ENCODE assay signal across 10 cellular contexts in the genomic region with DNA sequence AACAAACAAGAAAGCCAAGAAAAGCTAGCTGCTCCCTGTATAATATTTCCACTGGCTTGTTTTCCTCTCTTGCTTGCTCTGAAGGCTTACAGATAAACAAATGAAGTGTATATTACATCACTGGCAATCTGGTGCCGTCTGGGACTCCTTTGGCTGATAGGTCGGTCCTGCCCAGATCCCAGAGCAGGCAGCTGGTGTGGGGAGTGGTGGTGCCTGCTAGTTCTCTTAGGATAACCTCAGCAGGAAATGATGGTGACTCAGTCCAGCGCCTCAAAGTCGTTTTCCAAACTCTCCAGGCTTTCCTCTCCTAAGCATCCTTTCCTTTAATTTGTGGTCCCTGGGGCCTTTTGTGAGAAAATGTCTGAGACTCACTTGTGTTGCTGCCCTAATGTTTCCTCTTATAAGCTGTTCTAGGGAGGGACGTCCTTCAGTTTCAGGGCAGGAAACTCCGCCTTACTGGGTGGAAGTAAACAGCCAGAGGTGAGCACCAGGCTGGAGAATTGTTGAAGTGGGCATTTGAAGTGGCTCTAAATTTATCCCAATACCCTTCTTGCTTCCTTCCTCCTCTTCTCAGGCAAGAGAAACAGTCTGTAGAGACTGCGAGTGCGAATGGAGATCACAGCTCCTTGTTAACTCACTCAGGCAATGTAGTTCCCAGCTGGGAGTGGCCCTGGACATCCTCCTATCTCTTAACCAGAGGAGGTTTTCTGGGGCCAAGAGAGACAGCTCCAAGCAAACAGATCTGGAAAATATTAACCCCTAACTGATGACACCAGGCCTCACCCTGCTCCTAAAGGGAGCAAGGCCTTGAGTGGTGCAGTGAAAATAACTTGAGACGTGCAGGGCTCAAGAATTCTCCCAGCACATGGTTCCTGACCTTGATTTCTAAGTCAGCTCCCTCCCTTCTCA. TPM values are rescaled to one million over a fixed set of nuclear protein-coding genes. Genes with fewer than 3 reads are reported as not detected.
DNase-seq lines count a peak whose midpoint lies in the region; ATAC-seq and TF ChIP-seq lines count a peak whose summit lies in the region.
"Had no signal": no experiment of that assay in that cellular context is flagged by ENCODE, and none has a peak within 500 bp of the region (broad histone marks: within the 10 kb centered on the region; RNA-seq: fewer than 3 reads in every experiment).

No MANE protein-coding gene starts in this region.

- H2AFZ ChIP-seq in MM.1S (ENCODE audit: low read length) = peak overlapping the region; percentile 51

- no peak overlapping the region for H3K4me3 ChIP-seq in MM.1S (ENCODE audit: low read length)

- DNase-seq in COLO668 (lab: John Stamatoyannopoulos, UW; ENCODE audit: unreplicated experiment) (peak; percentile 34), MM.1S (peak; percentile 24), WTC11 (ENCODE audit: low spot score) (no peak), medulla oblongata (ENCODE audit: extremely low spot score) (peak; percentile 7), nephron progenitor cell (no peak), erythroblast (lab: John Stamatoyannopoulos, UW) (no peak)
- no peak for DNase-seq in stimulated activated CD4-positive, alpha-beta T cell treated with anti-CD3 and anti-CD28 coated beads, Interleukin-12 subunit alpha, Interleukin-12 subunit beta, amount 100 ng/mL, for 4 hours

- H3K27ac Mint-ChIP-seq in WTC11 (no peak overlapping the region; the same call in 1 of the 2 replicates), nephron progenitor cell (no peak overlapping the region)
- H3K27ac Mint-ChIP-seq: stimulated activated naive CD8-positive, alpha-beta T cell treated with anti-CD3 and anti-CD28 coated beads, Interleukin-15, Interleukin-2, amounts not matched to agents 100 ng/mL and 50 ng/mL, for 24 hours had no signal

- no peaks in the 10 kb centered on the region for H3K9me3 Mint-ChIP-seq in WTC11
- H3K9me3 Mint-ChIP-seq in nephron progenitor cell = no peaks in the 10 kb centered on the region
- H3K9me3 Mint-ChIP-seq: dendritic cell treated with granulocyte-macrophage colony-stimulating factor and Interleukin-4, amounts not matched to agents 40 ng/mL and 50 ng/mL, for 4 days; stimulated activated naive CD8-positive, alpha-beta T cell treated with anti-CD3 and anti-CD28 coated beads, Interleukin-15, Interleukin-2, amounts not matched to agents 100 ng/mL and 50 ng/mL, for 24 hours had no signal

- H3K79me2 ChIP-seq in MM.1S (ENCODE audit: low read length) = no peaks in the 10 kb centered on the region

- peaks cover 17% of the 10 kb centered on the region for H3K4me1 Mint-ChIP-seq in WTC11
- no peaks in the 10 kb centered on the region for H3K4me1 Mint-ChIP-seq in nephron progenitor cell

- H3K27me3 Mint-ChIP-seq in WTC11 (ENCODE audit: low read depth) (peaks cover 30% of the 10 kb centered on the region), nephron progenitor cell (ENCODE audit: low read depth, poor library complexity) (peaks cover 95% of the 10 kb centered on the region)

- CTCF ChIA-PET in WTC11 (lab: Charles Lee) = interaction anchor here (0.5 to 2.9 kb wide), 8 partner anchors 20 to 259 kb away, joined by 3 to 24 read pairs (median 6); a partner anchor contains a TSS

- H3K4me2 ChIP-seq in MM.1S (ENCODE audit: low read depth, low read length) = peak overlapping the region; percentile 25; the same call in 1 of the 2 replicates

- no peak for TF ChIP-seq CTCF in MM.1S (IDR thresholded peaks at IDR 0.05; ENCODE audit: low read length)
- TF ChIP-seq CTCF in WTC11 (IDR thresholded peaks at IDR 0.05) = no peak
- no peak for TF ChIP-seq CTCF in nephron progenitor cell (IDR thresholded peaks at IDR 0.05)

- no peaks in the 10 kb centered on the region for H3K27me3 ChIP-seq in MM.1S (replicated peaks; ENCODE audit: insufficient read depth, low read length)

- H4K20me1 ChIP-seq in MM.1S (ENCODE audit: insufficient read depth, low read length) = no peaks in the 10 kb centered on the region

- no peak for TF ChIP-seq POLR2A in erythroblast (IDR thresholded peaks at IDR 0.05; ENCODE audit: low read length)

- H3K4me3 Mint-ChIP-seq in WTC11 (no peak overlapping the region), nephron progenitor cell (no peak overlapping the region)
- H3K4me3 Mint-ChIP-seq: dendritic cell treated with granulocyte-macrophage colony-stimulating factor and Interleukin-4, amounts not matched to agents 40 ng/mL and 50 ng/mL, for 4 days; stimulated activated naive CD8-positive, alpha-beta T cell treated with anti-CD3 and anti-CD28 coated beads, Interleukin-15, Interleukin-2, amounts not matched to agents 100 ng/mL and 50 ng/mL, for 24 hours had no signal

- POLR2A ChIA-PET in WTC11 (lab: Charles Lee) = no interaction called here

- no peaks in the 10 kb centered on the region for H3K36me3 Mint-ChIP-seq in WTC11
- H3K36me3 Mint-ChIP-seq in nephron progenitor cell (ENCODE audit: low read depth) = no peaks in the 10 kb centered on the region

- no peak overlapping the region for H3K27ac ChIP-seq in MM.1S (ENCODE audit: low read length)

- no peak overlapping the region for H3K9ac ChIP-seq in MM.1S (ENCODE audit: low read length)

- H3K9me2 ChIP-seq in MM.1S (replicated peaks; ENCODE audit: insufficient read depth, low read length) = no peaks in the 10 kb centered on the region

- H3K4me1 ChIP-seq in MM.1S (ENCODE audit: low read length) = peaks cover 8% of the 10 kb centered on the region

- no peaks in the 10 kb centered on the region for H3K9me3 ChIP-seq in MM.1S (replicated peaks; ENCODE audit: insufficient read depth, low read length)

- no peaks in the 10 kb centered on the region for H3K36me3 ChIP-seq in MM.1S (replicated peaks; ENCODE audit: insufficient read depth, low read length)

- no peaks in the 10 kb centered on the region for H3F3A ChIP-seq in MM.1S (ENCODE audit: insufficient read depth, low read length)

- ATAC-seq in WTC11 (peak; percentile 84), GM21381 (IDR thresholded peaks at IDR 0.05; ENCODE audit: unreplicated experiment) (no peak)

TF ChIP-seq in WTC11, 78 proteins besides CTCF, POLR2A, EP300 and RAD21:
- TF ChIP-seq, protein P1, sequence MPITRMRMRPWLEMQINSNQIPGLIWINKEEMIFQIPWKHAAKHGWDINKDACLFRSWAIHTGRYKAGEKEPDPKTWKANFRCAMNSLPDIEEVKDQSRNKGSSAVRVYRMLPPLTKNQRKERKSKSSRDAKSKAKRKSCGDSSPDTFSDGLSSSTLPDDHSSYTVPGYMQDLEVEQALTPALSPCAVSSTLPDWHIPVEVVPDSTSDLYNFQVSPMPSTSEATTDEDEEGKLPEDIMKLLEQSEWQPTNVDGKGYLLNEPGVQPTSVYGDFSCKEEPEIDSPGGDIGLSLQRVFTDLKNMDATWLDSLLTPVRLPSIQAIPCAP (CRISPR knock-in tag; IDR thresholded peaks at IDR 0.05) = no peak
- TF ChIP-seq ZNF219 (CRISPR knock-in tag; IDR thresholded peaks at IDR 0.05; ENCODE audit: borderline replicate concordance) (no peak), NFATC4 (CRISPR knock-in tag; IDR thresholded peaks at IDR 0.05) (no peak), OVOL2 (CRISPR knock-in tag; IDR thresholded peaks at IDR 0.05; ENCODE audit: borderline replicate concordance) (no peak), ZNF121 (CRISPR knock-in tag; IDR thresholded peaks at IDR 0.05) (no peak), FOXJ3 (CRISPR knock-in tag; IDR thresholded peaks at IDR 0.05; ENCODE audit: borderline replicate concordance) (no peak), GRHL2 (CRISPR knock-in tag; IDR thresholded peaks at IDR 0.05; ENCODE audit: insufficient replicate concordance, severe bottlenecking) (no peak), ZNF416 (CRISPR knock-in tag; IDR thresholded peaks at IDR 0.05) (no peak)
- TF ChIP-seq, protein P2, sequence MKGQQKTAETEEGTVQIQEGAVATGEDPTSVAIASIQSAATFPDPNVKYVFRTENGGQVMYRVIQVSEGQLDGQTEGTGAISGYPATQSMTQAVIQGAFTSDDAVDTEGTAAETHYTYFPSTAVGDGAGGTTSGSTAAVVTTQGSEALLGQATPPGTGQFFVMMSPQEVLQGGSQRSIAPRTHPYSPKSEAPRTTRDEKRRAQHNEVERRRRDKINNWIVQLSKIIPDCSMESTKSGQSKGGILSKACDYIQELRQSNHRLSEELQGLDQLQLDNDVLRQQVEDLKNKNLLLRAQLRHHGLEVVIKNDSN (CRISPR knock-in tag; IDR thresholded peaks at IDR 0.05) = no peak
- TF ChIP-seq, protein P3, sequence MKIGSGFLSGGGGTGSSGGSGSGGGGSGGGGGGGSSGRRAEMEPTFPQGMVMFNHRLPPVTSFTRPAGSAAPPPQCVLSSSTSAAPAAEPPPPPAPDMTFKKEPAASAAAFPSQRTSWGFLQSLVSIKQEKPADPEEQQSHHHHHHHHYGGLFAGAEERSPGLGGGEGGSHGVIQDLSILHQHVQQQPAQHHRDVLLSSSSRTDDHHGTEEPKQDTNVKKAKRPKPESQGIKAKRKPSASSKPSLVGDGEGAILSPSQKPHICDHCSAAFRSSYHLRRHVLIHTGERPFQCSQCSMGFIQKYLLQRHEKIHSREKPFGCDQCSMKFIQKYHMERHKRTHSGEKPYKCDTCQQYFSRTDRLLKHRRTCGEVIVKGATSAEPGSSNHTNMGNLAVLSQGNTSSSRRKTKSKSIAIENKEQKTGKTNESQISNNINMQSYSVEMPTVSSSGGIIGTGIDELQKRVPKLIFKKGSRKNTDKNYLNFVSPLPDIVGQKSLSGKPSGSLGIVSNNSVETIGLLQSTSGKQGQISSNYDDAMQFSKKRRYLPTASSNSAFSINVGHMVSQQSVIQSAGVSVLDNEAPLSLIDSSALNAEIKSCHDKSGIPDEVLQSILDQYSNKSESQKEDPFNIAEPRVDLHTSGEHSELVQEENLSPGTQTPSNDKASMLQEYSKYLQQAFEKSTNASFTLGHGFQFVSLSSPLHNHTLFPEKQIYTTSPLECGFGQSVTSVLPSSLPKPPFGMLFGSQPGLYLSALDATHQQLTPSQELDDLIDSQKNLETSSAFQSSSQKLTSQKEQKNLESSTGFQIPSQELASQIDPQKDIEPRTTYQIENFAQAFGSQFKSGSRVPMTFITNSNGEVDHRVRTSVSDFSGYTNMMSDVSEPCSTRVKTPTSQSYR (CRISPR knock-in tag; IDR thresholded peaks at IDR 0.05) = no peak
- TF ChIP-seq, protein P4, sequence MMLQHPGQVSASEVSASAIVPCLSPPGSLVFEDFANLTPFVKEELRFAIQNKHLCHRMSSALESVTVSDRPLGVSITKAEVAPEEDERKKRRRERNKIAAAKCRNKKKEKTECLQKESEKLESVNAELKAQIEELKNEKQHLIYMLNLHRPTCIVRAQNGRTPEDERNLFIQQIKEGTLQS (CRISPR knock-in tag; conservative IDR thresholded peaks at IDR 0.05) = no peak
TF ChIP-seq in WTC11: peak in this region for 0.

RNA-seq across cellular contexts. Expression of a gene that starts 34.9 kb away (rescaled TPM):
- not detected in 3 replicates for total RNA-seq in WTC11 (2021)

RNA-seq across cellular contexts. Expression of a gene that starts 54.3 kb away (rescaled TPM):
- total RNA-seq in WTC11 (2021) = not detected in 3 replicates

RNA-seq across cellular contexts. Expression of a gene that starts 59.2 kb away (rescaled TPM):
- total RNA-seq in WTC11 (2021) = 8.8 to 9.4 TPM (median 8.9 TPM) in 3 replicates

Comparison
In these comparisons a context has a peak if more than half of its experiments do, and no peak if none do; other contexts are left out.
1. DNase-seq: peak in COLO668 (single experiment), MM.1S (single experiment) and medulla oblongata (single experiment); none in WTC11 (single experiment), nephron progenitor cell (single experiment), erythroblast (0 of 2) and stimulated activated CD4-positive, alpha-beta T cell treated with anti-CD3 and anti-CD28 coated beads, Interleukin-12 subunit alpha, Interleukin-12 subunit beta, amount 100 ng/mL, for 4 hours (single experiment).